Comparison of ENCODE assay signal across 1 cellular context in genomic region chr20:48933017-48933766, GRCh38.
TF ChIP-seq lines count a peak whose summit lies in the region.

No MANE protein-coding gene starts in this region.

TF ChIP-seq in GM23338, 12 proteins besides CTCF, POLR2A, EP300 and RAD21 (continued from another document):
- TF ChIP-seq ZNF462 (CRISPR knock-in tag; IDR thresholded peaks at IDR 0.05) (no peak), JUNB (IDR thresholded peaks at IDR 0.05; ENCODE audit: unreplicated experiment) (no peak)
